In the genomic region with DNA sequence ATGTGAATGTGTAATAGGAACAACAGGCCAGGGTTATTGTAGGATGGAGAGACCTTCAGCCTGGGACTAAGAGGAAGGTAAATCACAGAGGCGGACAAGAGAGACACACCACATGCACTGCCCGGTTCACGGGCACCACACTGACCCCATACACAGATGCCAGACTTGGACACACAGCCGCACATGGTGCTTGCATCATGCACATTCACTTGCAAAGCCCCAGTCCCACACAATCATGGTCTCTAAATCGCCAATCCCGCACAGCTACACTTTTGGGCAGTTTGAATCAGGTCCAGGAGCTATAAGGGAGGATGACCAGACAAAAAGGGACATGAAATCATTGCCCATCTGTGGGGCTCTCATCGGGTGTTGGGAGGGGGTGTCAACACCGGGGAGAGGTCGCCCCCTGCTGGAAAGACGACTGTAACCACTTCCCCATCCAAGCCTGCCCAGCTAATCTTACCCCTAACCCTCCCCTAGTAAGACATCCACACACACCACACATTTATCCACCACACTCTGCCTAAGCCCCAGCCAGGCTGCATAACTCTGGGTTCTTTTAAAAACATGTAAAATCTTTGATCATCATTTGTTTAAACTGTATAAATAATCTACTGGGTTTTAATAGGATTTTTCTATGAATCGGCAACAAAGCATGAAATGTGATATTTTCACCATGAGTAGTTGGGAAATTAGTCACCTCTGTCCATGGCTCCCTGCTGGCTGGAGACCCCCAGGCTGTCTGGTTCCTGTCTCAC, we compare ENCODE assay signal across 8 cellular contexts. TPM values are rescaled to one million over a fixed set of nuclear protein-coding genes. Genes with fewer than 3 reads are reported as not detected.
A peak's percentile ranks its signal among the peaks of the same experiment; 100 is the strongest.
DNase-seq lines count a peak whose midpoint lies in the region; ATAC-seq and TF ChIP-seq lines count a peak whose summit lies in the region.

No MANE protein-coding gene starts in this region.

- H3K4me2 ChIP-seq in HCT116 (ENCODE audit: low read length): no peak overlapping the region

- peaks cover 11% of the 10 kb centered on the region for H3K27me3 Mint-ChIP-seq in activated naive CD4-positive, alpha-beta T cell treated with anti-CD3 and anti-CD28 coated beads for 36 hours (ENCODE audit: low read depth)

- CTCF ChIA-PET in HCT116 (lab: Charles Lee): interaction anchor here (0.7 to 3.1 kb wide), 18 partner anchors 11 to 569 kb away, joined by 3 to 48 read pairs (median 6); partner anchors contain the start of genes HIF1AN and PAX2
- CTCF ChIA-PET in activated naive CD4-positive, alpha-beta T cell treated with anti-CD3 and anti-CD28 coated beads for 36 hours (lab: Charles Lee): interaction anchor here (0.6 to 2.7 kb wide), 10 partner anchors 16 to 322 kb away, joined by 3 to 21 read pairs (median 4); no protein-coding TSS in a partner anchor

- no peaks in the 10 kb centered on the region for H3K36me3 Mint-ChIP-seq in activated naive CD4-positive, alpha-beta T cell treated with anti-CD3 and anti-CD28 coated beads for 36 hours (ENCODE audit: low read depth)

- no peaks in the 10 kb centered on the region for H3K79me2 ChIP-seq in HCT116 (ENCODE audit: insufficient read depth, low read length)

- no peaks in the 10 kb centered on the region for H3K4me1 Mint-ChIP-seq in activated naive CD4-positive, alpha-beta T cell treated with anti-CD3 and anti-CD28 coated beads for 36 hours (ENCODE audit: low read depth)

- intact Hi-C loops in HCT116 (cut with micrococcal nuclease): loop anchor here (1.0 kb wide), 2 partner anchors 201 to 310 kb away; no protein-coding TSS in a partner anchor
- intact Hi-C loops in activated naive CD4-positive, alpha-beta T cell treated with anti-CD3 and anti-CD28 coated beads for 36 hours (cut with micrococcal nuclease): loop anchor here (1.0 to 5.0 kb wide), 6 partner anchors 45 to 440 kb away; partner anchors contain the start of gene PAX2

- peak overlapping the region; percentile 19 for H2AFZ ChIP-seq in HCT116 (ENCODE audit: low read depth, low read length, poor library complexity, severe bottlenecking)

- H3K9me3 ChIP-seq in HCT116 (ENCODE audit: control insufficient read depth in 1 of 2, insufficient read depth in 1 of 2, low read depth in 1 of 2, low read length in 2 of 2) (no peaks in the 10 kb centered on the region), Peyer's patch (no peaks in the 10 kb centered on the region)

- RAD21 ChIA-PET in HCT116 (lab: Charles Lee; ENCODE audit: low non-redundant PET in 1 of 2, low total read pairs in 2 of 2, uncharacterized antibody in 2 of 2, unreplicated experiment in 2 of 2): interaction anchor here (0.6 to 1.0 kb wide), 4 partner anchors 304 to 310 kb away, joined by 3 to 5 read pairs (median 4); no protein-coding TSS in a partner anchor

- H3K4me1 ChIP-seq in HCT116 (ENCODE audit: control insufficient read depth in 1 of 2, insufficient read depth in 2 of 2, low read length in 2 of 2): peaks cover 0 to 7% of the 10 kb centered on the region in 2 experiments; a peak in 1 of 4 replicates
- peaks cover 0 to 12% (median 0%) of the 10 kb centered on the region in 4 donors for H3K4me1 ChIP-seq in Peyer's patch

- no peaks in the 10 kb centered on the region for H3K36me3 ChIP-seq in HCT116 (ENCODE audit: control insufficient read depth in 1 of 2, insufficient read depth in 2 of 2, low read length in 2 of 2)
- H3K36me3 ChIP-seq in Peyer's patch: no peaks in the 10 kb centered on the region

- BruUV-seq in HCT116 (replicated peaks; lab: Mats Ljungman, UMichigan): no TSS peak

- H3K4me3 Mint-ChIP-seq in activated naive CD4-positive, alpha-beta T cell treated with anti-CD3 and anti-CD28 coated beads for 36 hours: no peak overlapping the region

- no peaks in the 10 kb centered on the region for H3K9me2 ChIP-seq in HCT116 (ENCODE audit: insufficient read depth)

- TF ChIP-seq POLR2A in HCT116 (IDR thresholded peaks at IDR 0.05; ENCODE audit: borderline replicate concordance, extremely low read depth, insufficient read depth, insufficient read length): no peak
- no peak for TF ChIP-seq POLR2A in Peyer's patch (IDR thresholded peaks at IDR 0.05)

- no peaks in the 10 kb centered on the region for H3K9me3 Mint-ChIP-seq in activated naive CD4-positive, alpha-beta T cell treated with anti-CD3 and anti-CD28 coated beads for 36 hours

- H3K4me3 ChIP-seq in HCT116 (replicated peaks in 1 of 2; ENCODE audit: low read depth in 1 of 2, low read length in 2 of 2): no peak overlapping the region
- H3K4me3 ChIP-seq in Peyer's patch: no peak overlapping the region

- H3K9ac ChIP-seq in HCT116 (ENCODE audit: low read length): no peak overlapping the region

- H3K27me3 ChIP-seq in HCT116 (ENCODE audit: insufficient read depth, low read length) (no peaks in the 10 kb centered on the region), Peyer's patch (no peaks in the 10 kb centered on the region)

- H3K27ac Mint-ChIP-seq in activated naive CD4-positive, alpha-beta T cell treated with anti-CD3 and anti-CD28 coated beads for 36 hours: no peak overlapping the region

- peak; percentile 88 to 95 (median 94) for TF ChIP-seq CTCF in HCT116 (IDR thresholded peaks at IDR 0.05 in 2 of 3, conservative IDR thresholded peaks at IDR 0.05 in 1 of 3; ENCODE audit: borderline replicate concordance in 1 of 3, insufficient read depth in 1 of 3, low read depth in 2 of 3, low read length in 2 of 3)
- peak in 4 of 6 experiments; percentile 28 to 44 (median 35) for TF ChIP-seq CTCF in Peyer's patch (IDR thresholded peaks at IDR 0.05)

- ATAC-seq in HCT116 (peak; percentile 96), HG02763 (IDR thresholded peaks at IDR 0.05; ENCODE audit: unreplicated experiment) (no peak), HG03469 (IDR thresholded peaks at IDR 0.05; ENCODE audit: unreplicated experiment) (no peak)

- H3K27ac ChIP-seq in HCT116 (ENCODE audit: low read depth, low read length): no peak overlapping the region
- no peak overlapping the region for H3K27ac ChIP-seq in Peyer's patch

- TF ChIP-seq RAD21 in HCT116 (IDR thresholded peaks at IDR 0.05; ENCODE audit: low read depth): peak; percentile 94

- no peaks in the 10 kb centered on the region for H4K20me1 ChIP-seq in HCT116 (ENCODE audit: insufficient read depth)

- POLR2A ChIA-PET in HCT116 (lab: Charles Lee): no interaction called here

- DNase-seq in COLO668 (lab: John Stamatoyannopoulos, UW; ENCODE audit: unreplicated experiment): peak; percentile 30
- peak; percentile 51 for DNase-seq in HCT116 (ENCODE audit: low read depth, low spot score)
- DNase-seq in Peyer's patch: peak in 2 of 3 donors; percentile 21 to 59
- DNase-seq in activated naive CD4-positive, alpha-beta T cell treated with anti-CD3 and anti-CD28 coated beads for 36 hours: peak; percentile 82
- peak; percentile 76 for DNase-seq in islet precursor cell
- DNase-seq in stimulated activated CD8-positive, alpha-beta memory T cell treated with anti-CD3 and anti-CD28 coated beads, Interleukin-15, amount 100 ng/mL, for 1 hour (ENCODE audit: low read depth): peak; percentile 14

TF ChIP-seq in HCT116, 20 proteins besides CTCF, POLR2A, EP300 and RAD21:
- TF ChIP-seq POLR2AphosphoS5 (IDR thresholded peaks at IDR 0.05; ENCODE audit: low read depth, low read length): no peak
- peak; percentile 28 for TF ChIP-seq YY1 (IDR thresholded peaks at IDR 0.05; ENCODE audit: extremely low read depth, insufficient replicate concordance, low read depth, low read length)

RNA-seq across cellular contexts. Expression of gene SLF2, which starts 40.5 kb away (rescaled TPM):
- total RNA-seq in HCT116 (2021; ENCODE audit: unreplicated experiment): 43.0 TPM
- 9.5 and 12.3 TPM in 2 replicates for polyA plus RNA-seq in HCT116 (2012)
- 10 to 100 TPM; 11.0 to 37.2 (median 32.0) TPM for total RNA-seq in Peyer's patch
- total RNA-seq in activated naive CD4-positive, alpha-beta T cell treated with anti-CD3 and anti-CD28 coated beads for 36 hours: 10 to 100 TPM; 29.3 to 30.3 TPM

Comparison
In these comparisons a context has a peak if more than half of its experiments do, and no peak if none do; other contexts are left out.
1. DNase-seq: peak in every context shown above with its lines; median percentile 82 in activated naive CD4-positive, alpha-beta T cell treated with anti-CD3 and anti-CD28 coated beads for 36 hours; 76 in islet precursor cell; 51 in HCT116; 40 in Peyer's patch; 30 in COLO668; 14 in stimulated activated CD8-positive, alpha-beta memory T cell treated with anti-CD3 and anti-CD28 coated beads, Interleukin-15, amount 100 ng/mL, for 1 hour.